11 cellular contexts compared by ENCODE assay signal in the genomic region with DNA sequence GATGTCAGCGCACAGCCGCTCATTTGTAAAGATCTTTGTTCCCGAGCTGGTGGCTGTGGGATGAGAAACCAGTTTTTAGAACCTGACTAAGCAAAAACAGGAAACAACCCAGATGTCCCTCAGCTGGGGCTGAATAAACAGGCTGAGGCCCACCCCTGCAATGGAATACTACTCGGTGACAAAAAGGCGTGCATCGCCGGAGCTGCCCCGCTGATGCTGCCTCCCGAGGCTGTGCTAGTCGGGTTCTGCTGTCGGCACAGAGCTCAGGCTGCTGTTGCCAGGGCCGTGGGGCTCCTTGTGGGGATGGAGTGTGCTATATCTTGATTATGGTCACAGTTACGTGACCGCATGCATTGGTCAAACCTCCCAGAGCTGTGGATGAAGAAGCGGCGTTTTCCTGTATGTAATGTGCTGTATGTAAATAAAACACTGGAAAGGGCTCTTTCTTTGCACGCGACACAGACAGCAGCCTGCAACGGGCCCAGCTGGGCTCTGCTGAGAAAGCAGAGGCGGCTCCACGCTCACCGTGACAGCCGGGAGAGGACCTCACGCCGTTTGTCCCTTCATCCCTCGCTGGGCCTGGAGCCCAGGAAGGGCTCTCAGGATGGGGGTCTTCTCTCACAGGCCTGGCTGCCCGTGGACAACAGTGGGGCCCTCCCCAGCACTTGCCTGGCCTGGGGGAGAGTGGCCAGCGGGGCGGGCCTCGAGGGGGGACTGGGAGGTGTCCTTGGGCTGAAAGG. TPM values are rescaled to one million over a fixed set of nuclear protein-coding genes. Genes with fewer than 3 reads are reported as not detected.
A peak's percentile ranks its signal among the peaks of the same experiment; 100 is the strongest.
DNase-seq lines count a peak whose midpoint lies in the region; ATAC-seq and TF ChIP-seq lines count a peak whose summit lies in the region.
"Had no signal": no experiment of that assay in that cellular context is flagged by ENCODE, and none has a peak within 500 bp of the region (broad histone marks: within the 10 kb centered on the region; RNA-seq: fewer than 3 reads in every experiment).

No MANE protein-coding gene starts in this region.

- H3K36me3 ChIP-seq in BLaER1 (no peaks in the 10 kb centered on the region), fibroblast of lung (ENCODE audit: control insufficient read depth, insufficient read depth, low read length) (no peaks in the 10 kb centered on the region), neuron (ENCODE audit: insufficient read depth, low read length) (no peaks in the 10 kb centered on the region)

- no peak for TF ChIP-seq CTCF in fibroblast of lung (conservative IDR thresholded peaks at IDR 0.05 in 1 of 2, IDR thresholded peaks at IDR 0.05 in 1 of 2; ENCODE audit: low read depth in 1 of 2, low read length in 2 of 2)

- H2AFZ ChIP-seq in fibroblast of lung (ENCODE audit: low read length): peak overlapping the region; percentile 40
- H2AFZ ChIP-seq in neuron (ENCODE audit: low read depth, low read length): peak overlapping the region; percentile 1

- DNase-seq in fibroblast of lung (ENCODE audit: low read depth in 2 of 2) (peak; percentile 11 to 65), HEK293T (ENCODE audit: extremely low spot score) (no peak), NCI-H1417 treated with DMSO at 0.1 percent for 48 hours (lab: John Stamatoyannopoulos, UW) (no peak)
- DNase-seq in activated naive CD4-positive, alpha-beta T cell (lab: John Stamatoyannopoulos, UW): no peak
- DNase-seq: activated CD4-positive, alpha-beta T cell treated with anti-CD3 and anti-CD28 coated beads, Interleukin-2, amount 50 U/mL, for 48 hours; foreskin keratinocyte; MM.1S had no signal

- peak overlapping the region; percentile 81 for H3K9ac ChIP-seq in BLaER1
- H3K9ac ChIP-seq in fibroblast of lung (ENCODE audit: insufficient read depth, low read length): peak overlapping the region; percentile 36

- H3K79me2 ChIP-seq in fibroblast of lung (ENCODE audit: control insufficient read depth, insufficient read depth, low read length): no peaks in the 10 kb centered on the region

- H3K4me1 ChIP-seq in BLaER1: peaks cover 100% of the 10 kb centered on the region
- peaks cover 13% of the 10 kb centered on the region for H3K4me1 ChIP-seq in fibroblast of lung (ENCODE audit: control insufficient read depth, extremely low read depth, insufficient read depth, low read length)
- H3K4me1 ChIP-seq in neuron (ENCODE audit: insufficient read depth, low read length): peaks cover 37% of the 10 kb centered on the region
- H3K4me1 ChIP-seq: foreskin keratinocyte had no signal

- H4K20me1 ChIP-seq in BLaER1 (no peaks in the 10 kb centered on the region), fibroblast of lung (ENCODE audit: control insufficient read depth, extremely low read depth, insufficient read depth, low read length) (no peaks in the 10 kb centered on the region)

- H3K4me2 ChIP-seq in BLaER1: peak overlapping the region; percentile 91
- peak overlapping the region; percentile 35 for H3K4me2 ChIP-seq in fibroblast of lung (ENCODE audit: extremely low read depth, insufficient read depth, low read length)

- H3K27me3 ChIP-seq in BLaER1 (no peaks in the 10 kb centered on the region), fibroblast of lung (ENCODE audit: control insufficient read depth, insufficient read depth, low read length) (no peaks in the 10 kb centered on the region), neuron (ENCODE audit: insufficient read depth, low read length) (no peaks in the 10 kb centered on the region)
- H3K27me3 ChIP-seq: foreskin keratinocyte had no signal

- ATAC-seq in HG03159 (IDR thresholded peaks at IDR 0.05; ENCODE audit: unreplicated experiment): no peak
- ATAC-seq: foreskin keratinocyte had no signal

- H3K27ac ChIP-seq in BLaER1 (peak overlapping the region; percentile 97), fibroblast of lung (ENCODE audit: insufficient read depth, low read length) (peak overlapping the region; percentile 65)
- H3K27ac ChIP-seq: foreskin keratinocyte had no signal

- H3K4me3 ChIP-seq in BLaER1 (0 out of 2 replicates have a peak overlapping the region, but pooled peaks have one; percentile 33), fibroblast of lung (replicated peaks in 1 of 4; ENCODE audit: control extremely low read depth in 1 of 4, insufficient read depth in 1 of 4, low read depth in 3 of 4, low read length in 4 of 4) (no peak overlapping the region), neuron (ENCODE audit: low read length) (no peak overlapping the region)

- no peaks in the 10 kb centered on the region; the same call in 1 of the 2 replicates for H3K9me3 ChIP-seq in BLaER1
- H3K9me3 ChIP-seq in fibroblast of lung (ENCODE audit: control insufficient read depth, insufficient read depth, low read depth, low read length): no peaks in the 10 kb centered on the region
- H3K9me3 ChIP-seq in neuron (ENCODE audit: low read length): no peaks in the 10 kb centered on the region

- CTCF ChIA-PET in HEK293T (lab: Yijun Ruan, JAX): no interaction called here

- POLR2A ChIA-PET in HEK293T (lab: Yijun Ruan, JAX): no interaction called here

TF ChIP-seq in PFSK-1, 5 proteins besides CTCF, POLR2A, EP300 and RAD21:
- TF ChIP-seq SIN3A (IDR thresholded peaks at IDR 0.05; ENCODE audit: borderline replicate concordance, insufficient read depth, low read length) (no peak), POLR2AphosphoS5 (IDR thresholded peaks at IDR 0.05; ENCODE audit: low read depth, low read length) (no peak), TAF1 (IDR thresholded peaks at IDR 0.05; ENCODE audit: borderline replicate concordance, insufficient read depth, low read length) (no peak), FOXP2 (optimal IDR thresholded peaks at IDR 0.05; ENCODE audit: borderline replicate concordance, extremely low read depth, extremely low read length, insufficient read depth) (peak; percentile 31)
- TF ChIP-seq, protein P1, sequence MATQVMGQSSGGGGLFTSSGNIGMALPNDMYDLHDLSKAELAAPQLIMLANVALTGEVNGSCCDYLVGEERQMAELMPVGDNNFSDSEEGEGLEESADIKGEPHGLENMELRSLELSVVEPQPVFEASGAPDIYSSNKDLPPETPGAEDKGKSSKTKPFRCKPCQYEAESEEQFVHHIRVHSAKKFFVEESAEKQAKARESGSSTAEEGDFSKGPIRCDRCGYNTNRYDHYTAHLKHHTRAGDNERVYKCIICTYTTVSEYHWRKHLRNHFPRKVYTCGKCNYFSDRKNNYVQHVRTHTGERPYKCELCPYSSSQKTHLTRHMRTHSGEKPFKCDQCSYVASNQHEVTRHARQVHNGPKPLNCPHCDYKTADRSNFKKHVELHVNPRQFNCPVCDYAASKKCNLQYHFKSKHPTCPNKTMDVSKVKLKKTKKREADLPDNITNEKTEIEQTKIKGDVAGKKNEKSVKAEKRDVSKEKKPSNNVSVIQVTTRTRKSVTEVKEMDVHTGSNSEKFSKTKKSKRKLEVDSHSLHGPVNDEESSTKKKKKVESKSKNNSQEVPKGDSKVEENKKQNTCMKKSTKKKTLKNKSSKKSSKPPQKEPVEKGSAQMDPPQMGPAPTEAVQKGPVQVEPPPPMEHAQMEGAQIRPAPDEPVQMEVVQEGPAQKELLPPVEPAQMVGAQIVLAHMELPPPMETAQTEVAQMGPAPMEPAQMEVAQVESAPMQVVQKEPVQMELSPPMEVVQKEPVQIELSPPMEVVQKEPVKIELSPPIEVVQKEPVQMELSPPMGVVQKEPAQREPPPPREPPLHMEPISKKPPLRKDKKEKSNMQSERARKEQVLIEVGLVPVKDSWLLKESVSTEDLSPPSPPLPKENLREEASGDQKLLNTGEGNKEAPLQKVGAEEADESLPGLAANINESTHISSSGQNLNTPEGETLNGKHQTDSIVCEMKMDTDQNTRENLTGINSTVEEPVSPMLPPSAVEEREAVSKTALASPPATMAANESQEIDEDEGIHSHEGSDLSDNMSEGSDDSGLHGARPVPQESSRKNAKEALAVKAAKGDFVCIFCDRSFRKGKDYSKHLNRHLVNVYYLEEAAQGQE (IDR thresholded peaks at IDR 0.05; ENCODE audit: insufficient read depth in 1 of 2, low read depth in 2 of 2, low read length in 2 of 2): no peak

TF ChIP-seq in HEK293T, 16 proteins besides CTCF, POLR2A, EP300 and RAD21:
- no peak for TF ChIP-seq FOXA1 (IDR thresholded peaks at IDR 0.05)
- TF ChIP-seq LEF1 (IDR thresholded peaks at IDR 0.05; ENCODE audit: borderline replicate concordance): no peak
- TF ChIP-seq BHLHE40 (IDR thresholded peaks at IDR 0.05; ENCODE audit: borderline replicate concordance): no peak
- TF ChIP-seq ARNT (IDR thresholded peaks at IDR 0.05): no peak
TF ChIP-seq in HEK293T: peak in this region for 0.

RNA-seq across cellular contexts. Expression of a gene that starts 51.5 kb away (rescaled TPM):
- polyA plus RNA-seq in PFSK-1 (2012; ENCODE audit: insufficient read length, low read depth): 19.8 TPM
- total RNA-seq in fibroblast of lung: not detected in 2 replicates
- not detected in 2 replicates for polyA plus RNA-seq in fibroblast of lung
- polyA plus RNA-seq in fibroblast of lung (2012): not detected in 2 replicates
- polyA minus RNA-seq in fibroblast of lung (ENCODE audit: low replicate concordance): under 0.01 TPM in 1 of 2 replicates, not detected in the other
- total RNA-seq: foreskin keratinocyte had no signal
- polyA plus RNA-seq: foreskin keratinocyte had no signal

Comparison
In these comparisons a context has a peak if more than half of its experiments do, and no peak if none do; other contexts are left out.
1. DNase-seq: peak in fibroblast of lung (2 of 2); none in HEK293T (single experiment), activated naive CD4-positive, alpha-beta T cell (0 of 4) and NCI-H1417 treated with DMSO at 0.1 percent for 48 hours (single experiment).